1 cellular context compared by ENCODE assay signal in genomic region chr17:30824002-30824355, GRCh38.
TF ChIP-seq lines count a peak whose summit lies in the region.

No MANE protein-coding gene starts in this region.

TF ChIP-seq in SK-N-SH, 30 proteins besides CTCF, POLR2A, EP300 and RAD21:
- TF ChIP-seq REST (IDR thresholded peaks at IDR 0.05; ENCODE audit: low read depth, low read length): no peak
- TF ChIP-seq MEF2A (IDR thresholded peaks at IDR 0.05; ENCODE audit: borderline replicate concordance, low read depth): no peak
- TF ChIP-seq JUND (IDR thresholded peaks at IDR 0.05): no peak
- TF ChIP-seq NFIC (IDR thresholded peaks at IDR 0.05; ENCODE audit: borderline replicate concordance): no peak
- TF ChIP-seq NRF1 (IDR thresholded peaks at IDR 0.05; ENCODE audit: low read depth, low read length): no peak
- no peak for TF ChIP-seq USF2 (IDR thresholded peaks at IDR 0.05; ENCODE audit: borderline replicate concordance, low read depth, low read length)
- no peak for TF ChIP-seq SIN3A (IDR thresholded peaks at IDR 0.05; ENCODE audit: borderline replicate concordance, low read depth, low read length)
- TF ChIP-seq USF1 (IDR thresholded peaks at IDR 0.05; ENCODE audit: borderline replicate concordance, low read depth): no peak
- no peak for TF ChIP-seq FOXM1 (IDR thresholded peaks at IDR 0.05; ENCODE audit: low read depth)
- TF ChIP-seq TEAD4 (IDR thresholded peaks at IDR 0.05; ENCODE audit: borderline replicate concordance, insufficient read depth): no peak
- no peak for TF ChIP-seq GABPA (IDR thresholded peaks at IDR 0.05; ENCODE audit: low read depth)
- TF ChIP-seq PBX3 (IDR thresholded peaks at IDR 0.05): no peak
- TF ChIP-seq TAF1 (IDR thresholded peaks at IDR 0.05; ENCODE audit: borderline replicate concordance, low read depth, low read length): no peak
- no peak for TF ChIP-seq ZBTB33 (IDR thresholded peaks at IDR 0.05; ENCODE audit: borderline replicate concordance, low read depth)
- TF ChIP-seq MAX (IDR thresholded peaks at IDR 0.05; ENCODE audit: low read depth): no peak
- TF ChIP-seq MXI1 (IDR thresholded peaks at IDR 0.05; ENCODE audit: low read depth, low read length): no peak
- TF ChIP-seq RCOR1 (IDR thresholded peaks at IDR 0.05; ENCODE audit: low read length): no peak
- no peak for TF ChIP-seq EZH2phosphoT487 (IDR thresholded peaks at IDR 0.05; ENCODE audit: borderline replicate concordance, low read depth)
